22 cellular contexts compared by ENCODE assay signal in genomic region chr18:74203811-74204210, GRCh38.
"Had no signal": no experiment of that assay in that cellular context is flagged by ENCODE, and none has a peak within 500 bp of the region (broad histone marks: within the 10 kb centered on the region; RNA-seq: fewer than 3 reads in every experiment).

No MANE protein-coding gene starts in this region.

- H3K4me3 Mint-ChIP-seq: activated naive CD4-positive, alpha-beta T cell treated with anti-CD3 and anti-CD28 coated beads, Interleukin-2, amount 10 ng/mL, durations not matched to agents 7 days and 5 days; activated naive CD8-positive, alpha-beta T cell treated with anti-CD3 and anti-CD28 coated beads for 36 hours; T-helper 1 cell treated with Interleukin-12 subunit alpha and Interleukin-12 subunit beta and Interleukin-4 antibody, amounts not matched to agents 30 μg/mL and 1 μg/mL, for 36 hours had no signal

- FAIRE-seq: RCC 7860 had no signal

- H3K27ac ChIP-seq: breast epithelium had no signal

- H3K4me1 Mint-ChIP-seq: activated naive CD4-positive, alpha-beta T cell treated with anti-CD3 and anti-CD28 coated beads, Interleukin-2, amount 10 ng/mL, durations not matched to agents 7 days and 5 days had no signal

- H3K4me3 ChIP-seq: breast epithelium had no signal

- H3K27me3 ChIP-seq: breast epithelium had no signal

- ATAC-seq: PC-3 had no signal

- H3K9me3 ChIP-seq: breast epithelium had no signal

- H3K4me1 ChIP-seq: breast epithelium had no signal

- H3K36me3 Mint-ChIP-seq: activated naive CD4-positive, alpha-beta T cell treated with anti-CD3 and anti-CD28 coated beads, Interleukin-2, amount 10 ng/mL, durations not matched to agents 7 days and 5 days; activated naive CD8-positive, alpha-beta T cell treated with anti-CD3 and anti-CD28 coated beads for 36 hours had no signal

- H3K27ac Mint-ChIP-seq: activated naive CD4-positive, alpha-beta T cell treated with anti-CD3 and anti-CD28 coated beads, Interleukin-2, amount 10 ng/mL, durations not matched to agents 7 days and 5 days; activated naive CD8-positive, alpha-beta T cell treated with anti-CD3 and anti-CD28 coated beads for 36 hours; activated T-helper 2 cell treated with anti-CD3 and anti-CD28 coated beads, Interferon-gamma antibody, Interleukin-2, Interleukin-4, amounts not matched to agents 10 μg/mL and 5 μg/mL and 100 μg/mL, durations not matched to agents 14 hours and 24 hours and 36 hours; T-helper 1 cell treated with Interleukin-12 subunit alpha and Interleukin-12 subunit beta and Interleukin-4 antibody, amounts not matched to agents 30 μg/mL and 1 μg/mL, for 36 hours had no signal

- H3K9me3 Mint-ChIP-seq: activated naive CD8-positive, alpha-beta T cell treated with anti-CD3 and anti-CD28 coated beads for 36 hours; activated T-helper 2 cell treated with anti-CD3 and anti-CD28 coated beads, Interferon-gamma antibody, Interleukin-2, Interleukin-4, amounts not matched to agents 10 μg/mL and 5 μg/mL and 100 μg/mL, durations not matched to agents 14 hours and 24 hours and 36 hours; T-helper 1 cell treated with Interleukin-12 subunit alpha and Interleukin-12 subunit beta and Interleukin-4 antibody, amounts not matched to agents 30 μg/mL and 1 μg/mL, for 36 hours had no signal

- DNase-seq: activated CD4-positive, alpha-beta T cell treated with anti-CD3 and anti-CD28 coated beads for 48 hours; activated CD4-positive, alpha-beta T cell treated with anti-CD3 and anti-CD28 coated beads, Interleukin-2, amount 50 U/mL, for 4 hours; activated CD4-positive, CD25-positive, alpha-beta regulatory T cell treated with anti-CD3 and anti-CD28 coated beads, Interleukin-2, amount 50 U/mL, for 72 hours; activated gamma-delta T cell treated with Interleukin-2 at 50 U/mL for 16 hours; activated naive CD4-positive, alpha-beta T cell treated with anti-CD3 and anti-CD28 coated beads, Interleukin-2, amount 10 ng/mL, durations not matched to agents 7 days and 5 days; activated naive CD8-positive, alpha-beta T cell treated with anti-CD3 and anti-CD28 coated beads for 36 hours; activated T-cell treated with anti-CD3 and anti-CD28 coated beads for 4 hours; activated T-cell treated with anti-CD3 and anti-CD28 coated beads, Interleukin-2, amount 50 U/mL, for 48 hours; aorta; central memory CD4-positive, alpha-beta T cell; Karpas-422; NCI-H1105 treated with DMSO at 0.1 percent for 48 hours; NCI-H187 treated with DMSO at 0.1 percent for 48 hours; NCI-H2081 treated with DMSO at 0.1 percent for 48 hours; NCI-H446; NCI-H524; PC-3; SHP77 treated with DMSO at 0.1 percent for 48 hours had no signal

- H3K27me3 Mint-ChIP-seq: activated naive CD8-positive, alpha-beta T cell treated with anti-CD3 and anti-CD28 coated beads for 36 hours had no signal

- H3K36me3 ChIP-seq: breast epithelium had no signal
